8 cellular contexts compared by ENCODE assay signal in genomic region chr14:103386632-103387329, GRCh38. TPM values are rescaled to one million over a fixed set of nuclear protein-coding genes. Genes with fewer than 3 reads are reported as not detected.
DNase-seq lines count a peak whose midpoint lies in the region; ATAC-seq, FAIRE-seq and TF ChIP-seq lines count a peak whose summit lies in the region.

No MANE protein-coding gene starts in this region.

- H2AFZ ChIP-seq in parathyroid adenoma, result no peak overlapping the region

- H3K9ac ChIP-seq in parathyroid adenoma, result peak overlapping the region; percentile 87

- ATAC-seq in HG03139 (IDR thresholded peaks at IDR 0.05; ENCODE audit: unreplicated experiment) (no peak), HG02938 (IDR thresholded peaks at IDR 0.05; ENCODE audit: unreplicated experiment) (no peak), GM19455 (IDR thresholded peaks at IDR 0.05; ENCODE audit: unreplicated experiment) (no peak)

- peaks cover 41% of the 10 kb centered on the region for H3K79me2 ChIP-seq in parathyroid adenoma

- in situ Hi-C loops in GM13977 (cut with MboI; ENCODE audit: low pct_unique_long_range_greater_than_20kb, low sequenced_read_pairs, unreplicated experiment), result no loop called here

- no peak for TF ChIP-seq CTCF in parathyroid adenoma (IDR thresholded peaks at IDR 0.05)
- TF ChIP-seq CTCF in GM13977 (IDR thresholded peaks at IDR 0.05; ENCODE audit: extremely low read depth, insufficient read depth, missing control alignments), result no peak

- H3K9me3 ChIP-seq in SJCRH30 (replicated peaks) (no peaks in the 10 kb centered on the region), esophagus (ENCODE audit: control insufficient read depth in 2 of 2, insufficient read depth in 1 of 2, low read depth in 1 of 2, low read length in 1 of 2) (no peaks in the 10 kb centered on the region), parathyroid adenoma (ENCODE audit: control insufficient read depth, low read length) (no peaks in the 10 kb centered on the region)

- H3K27ac ChIP-seq in SJCRH30 (no peak overlapping the region), esophagus (ENCODE audit: low read depth in 2 of 2, low read length in 1 of 2) (peak overlapping the region; percentile 99 to 100), parathyroid adenoma (peak overlapping the region; percentile 94)

- FAIRE-seq in GM19239 (lab: Jason Lieb, UNC), result peak; percentile 52

- 6 to 8% methylated on average over 11 of the region's 11 CpGs for WGBS in esophagus, 2 donors

- H3K27me3 ChIP-seq in SJCRH30, result no peaks in the 10 kb centered on the region
- H3K27me3 ChIP-seq in esophagus (ENCODE audit: control insufficient read depth in 1 of 2, insufficient read depth in 2 of 2, low read length in 2 of 2), result no peaks in the 10 kb centered on the region
- no peaks in the 10 kb centered on the region for H3K27me3 ChIP-seq in parathyroid adenoma (ENCODE audit: control insufficient read depth, insufficient read depth, low read length)

- DNase-seq in GM19239 (ENCODE audit: insufficient read length, low spot score) (no peak), SJCRH30 (peak in 1 of 2 experiments; percentile 30), GM13977 (ENCODE audit: low spot score) (no peak)

- H3K4me3 ChIP-seq in SJCRH30 (peak overlapping the region; percentile 77), esophagus (ENCODE audit: low read depth in 1 of 2, low read length in 2 of 2) (peak overlapping the region; percentile 87 to 90), parathyroid adenoma (ENCODE audit: low read depth, low read length) (peak overlapping the region; percentile 91)

- H3K4me2 ChIP-seq in parathyroid adenoma (ENCODE audit: low read length), result peak overlapping the region; percentile 83

- H3K4me1 ChIP-seq in SJCRH30 (no peaks in the 10 kb centered on the region), esophagus (ENCODE audit: control insufficient read depth in 2 of 2, insufficient read depth in 2 of 2, low read length in 1 of 2) (peaks cover 0 to 6% of the 10 kb centered on the region in 2 donors), parathyroid adenoma (peaks cover 12% of the 10 kb centered on the region)

- no peaks in the 10 kb centered on the region for H3K36me3 ChIP-seq in SJCRH30
- no peaks in the 10 kb centered on the region for H3K36me3 ChIP-seq in esophagus (ENCODE audit: control insufficient read depth in 2 of 2, insufficient read depth in 2 of 2, low read length in 1 of 2)
- H3K36me3 ChIP-seq in parathyroid adenoma (ENCODE audit: control insufficient read depth, insufficient read depth, low read length), result no peaks in the 10 kb centered on the region

RNA-seq across cellular contexts. Expression of gene MARK3, which starts 1.6 kb away (rescaled TPM):
- total RNA-seq in SJCRH30 (2014; rRNA removed; shearing (Covaris generic)), result 74.3 and 83.9 TPM in 2 replicates
- polyA plus RNA-seq in esophagus, result 10 to 100 TPM; 45.5 to 65.4 TPM

RNA-seq across cellular contexts. Expression of gene EIF5, which starts 52.7 kb away (rescaled TPM):
- total RNA-seq in SJCRH30 (2014; rRNA removed; shearing (Covaris generic)), result 352 and 383 TPM in 2 replicates
- 100 to 1,000 TPM in 1 of 2 donors, 10 to 100 TPM in 1; 62.6 to 125 TPM for polyA plus RNA-seq in esophagus
